Comparison of ENCODE assay signal across 8 cellular contexts in the genomic region with DNA sequence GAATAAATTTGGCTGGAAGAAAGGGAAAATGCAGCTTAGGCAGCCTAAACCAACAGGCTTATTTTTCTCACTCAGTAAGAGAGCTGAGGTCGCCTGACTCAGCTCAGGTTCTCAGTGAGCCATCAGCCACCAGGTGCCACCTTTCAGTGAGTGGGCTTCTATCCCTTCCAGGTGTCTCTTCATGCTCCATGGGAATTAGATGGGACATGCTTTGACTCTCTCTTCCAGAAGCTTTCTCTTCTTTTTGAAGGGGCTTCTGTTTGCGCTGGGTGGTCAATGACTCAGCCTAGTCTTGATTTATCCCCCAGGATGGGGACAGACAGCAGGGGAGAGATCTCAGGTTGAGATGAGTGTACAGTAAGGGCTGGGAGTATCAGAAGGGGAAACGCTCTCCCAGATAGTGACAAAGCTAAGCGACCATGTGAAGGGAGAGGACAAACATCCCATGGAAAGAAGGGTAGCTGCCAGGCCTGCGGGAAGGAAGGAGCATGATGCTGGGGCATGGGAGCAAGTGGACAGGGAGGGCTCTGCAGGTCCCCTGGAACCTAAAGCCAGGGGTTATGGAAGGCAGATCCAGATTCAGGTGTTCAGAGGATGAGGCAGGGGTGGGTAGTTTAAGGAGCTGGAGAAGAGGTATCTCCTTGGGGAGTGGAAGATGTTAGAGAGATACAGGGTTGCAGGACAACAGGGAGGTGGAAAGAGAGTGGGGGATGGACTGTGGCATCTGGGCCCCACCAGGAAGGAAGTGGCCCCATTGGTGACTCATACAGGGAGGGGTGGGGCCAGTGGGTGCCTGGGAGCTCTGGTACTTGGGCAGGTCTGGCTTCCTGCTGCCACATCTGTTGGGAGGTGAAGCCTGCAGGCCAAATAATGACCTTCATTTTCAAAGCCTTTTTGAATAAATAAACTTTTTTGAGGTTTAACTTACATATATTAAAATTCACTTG. TPM values are rescaled to one million over a fixed set of nuclear protein-coding genes. Genes with fewer than 3 reads are reported as not detected.
DNase-seq lines count a peak whose midpoint lies in the region; TF ChIP-seq lines count a peak whose summit lies in the region.

No MANE protein-coding gene starts in this region.

- H3K4me1 Mint-ChIP-seq in mesothelial cell of epicardium = peaks cover 24% of the 10 kb centered on the region

- H4K20me1 ChIP-seq in GM23248 (ENCODE audit: insufficient read depth) = no peaks in the 10 kb centered on the region

- H3K36me3 ChIP-seq in GM06990 (ENCODE audit: control insufficient read depth, insufficient read depth, low read length) = no peaks in the 10 kb centered on the region; the same call in 1 of the 2 replicates
- no peaks in the 10 kb centered on the region for H3K36me3 ChIP-seq in GM23248 (ENCODE audit: low read depth)

- no peaks in the 10 kb centered on the region for H3K9me3 ChIP-seq in GM23248 (ENCODE audit: low read depth)

- H3K9ac ChIP-seq in GM23248 = peak overlapping the region; percentile 85

- H3K27ac ChIP-seq in GM23248 = peak overlapping the region; percentile 99

- H3K9me3 Mint-ChIP-seq in mesothelial cell of epicardium = no peaks in the 10 kb centered on the region

- H3K4me3 Mint-ChIP-seq in mesothelial cell of epicardium = no peak overlapping the region

- in situ Hi-C loops in GM23248 (cut with MboI) = no loop called here

- peaks cover 66% of the 10 kb centered on the region for H3K79me2 ChIP-seq in GM23248 (ENCODE audit: insufficient read depth)

- peaks cover 46% of the 10 kb centered on the region for H3F3A ChIP-seq in GM23248 (ENCODE audit: insufficient read depth)

- H3K27ac Mint-ChIP-seq in mesothelial cell of epicardium = peak overlapping the region; percentile 99

- WGBS in GM23248 (ENCODE audit: low coverage in 1 of 2, low lambda C conversion rate in 2 of 2, missing lambda C conversion rate in 2 of 2), 2 experiments = 67 to 73% methylated on average over 5 of the region's 5 CpGs

- peak; percentile 77 for DNase-seq in GM06990 (ENCODE audit: extremely low read depth, insufficient read length)
- peak; percentile 81 for DNase-seq in GM23248
- peak; percentile 82 for DNase-seq in LHCN-M2 (ENCODE audit: low read depth)
- DNase-seq in activated CD4-positive, alpha-beta T cell treated with anti-CD3 and anti-CD28 coated beads for 1 hour = peak; percentile 63
- peak; percentile 68 for DNase-seq in dermis blood vessel endothelial cell
- DNase-seq in mesothelial cell of epicardium (ENCODE audit: low spot score in 2 of 2, unreplicated experiment in 2 of 2) = no peak
- peak; percentile 68 to 86 for DNase-seq in stimulated activated CD8-positive, alpha-beta memory T cell treated with anti-CD3 and anti-CD28 coated beads, Interleukin-7, amount 100 ng/mL, for 48 hours (ENCODE audit: extremely low read depth in 1 of 2, low read depth in 1 of 2)
- no peak for DNase-seq in D341Med (ENCODE audit: low spot score)

- H3K9me2 ChIP-seq in GM23248 (ENCODE audit: insufficient read depth) = no peaks in the 10 kb centered on the region

- peaks cover 47% of the 10 kb centered on the region for H3K4me1 ChIP-seq in GM23248 (ENCODE audit: insufficient read depth)

- H3K27me3 ChIP-seq in GM06990 (replicated peaks; ENCODE audit: control insufficient read depth, insufficient read depth, low read length) (no peaks in the 10 kb centered on the region), GM23248 (replicated peaks; ENCODE audit: insufficient read depth) (no peaks in the 10 kb centered on the region)

- no peak overlapping the region for H2AFZ ChIP-seq in GM23248

- H3K36me3 Mint-ChIP-seq in mesothelial cell of epicardium = no peaks in the 10 kb centered on the region

- peak overlapping the region; percentile 79 for H3K4me2 ChIP-seq in GM23248 (ENCODE audit: unreplicated experiment)

- no peaks in the 10 kb centered on the region for H3K27me3 Mint-ChIP-seq in mesothelial cell of epicardium (ENCODE audit: low read depth)

- peak overlapping the region; percentile 58 for H3K4me3 ChIP-seq in GM06990 (replicated peaks; ENCODE audit: low read depth, low read length)
- peak overlapping the region; percentile 36 for H3K4me3 ChIP-seq in GM23248

- TF ChIP-seq CTCF in GM06990 (IDR thresholded peaks at IDR 0.05; ENCODE audit: insufficient read depth, low read length, poor library complexity, severe bottlenecking) (peak; percentile 21), mesothelial cell of epicardium (IDR thresholded peaks at IDR 0.05; ENCODE audit: unreplicated experiment) (no peak)

RNA-seq across cellular contexts. Expression of a gene that starts 32.5 kb away (rescaled TPM):
- total RNA-seq in GM23248 (2014; rRNA removed; shearing (Covaris generic)) = 75.3 and 77.4 TPM in 2 replicates
- polyA plus RNA-seq in GM23248 (2016; fragmentation: Nextera tagmentation; extraction: Ambion mirVana) = 31.4 and 35.3 TPM in 2 replicates
- total RNA-seq in LHCN-M2 (2014; rRNA removed) = 99.8 and 104 TPM in 2 replicates
- polyA plus RNA-seq in LHCN-M2 (2012) = 93.3 TPM
- 57.0 and 102 TPM in 2 replicates for total RNA-seq in dermis blood vessel endothelial cell
- 67.4 to 72.8 TPM (median 71.2 TPM) in 3 replicates for total RNA-seq in mesothelial cell of epicardium

RNA-seq across cellular contexts. Expression of a gene that starts 56.9 kb away (rescaled TPM):
- 174 and 201 TPM in 2 replicates for total RNA-seq in GM23248 (2014; rRNA removed; shearing (Covaris generic))
- polyA plus RNA-seq in GM23248 (2016; fragmentation: Nextera tagmentation; extraction: Ambion mirVana) = 78.2 and 86.0 TPM in 2 replicates
- 241 and 253 TPM in 2 replicates for total RNA-seq in LHCN-M2 (2014; rRNA removed)
- 69.9 TPM for polyA plus RNA-seq in LHCN-M2 (2012)
- total RNA-seq in dermis blood vessel endothelial cell = 78.8 and 191 TPM in 2 replicates
- total RNA-seq in mesothelial cell of epicardium = 97.0 to 97.7 TPM (median 97.6 TPM) in 3 replicates

Comparison
In these comparisons a context has a peak if more than half of its experiments do, and no peak if none do; other contexts are left out.
1. DNase-seq: peak in GM06990 (single experiment), GM23248 (single experiment), LHCN-M2 (single experiment), activated CD4-positive, alpha-beta T cell treated with anti-CD3 and anti-CD28 coated beads for 1 hour (single experiment), dermis blood vessel endothelial cell (single experiment) and stimulated activated CD8-positive, alpha-beta memory T cell treated with anti-CD3 and anti-CD28 coated beads, Interleukin-7, amount 100 ng/mL, for 48 hours (2 of 2); none in mesothelial cell of epicardium (0 of 2) and D341Med (single experiment).